Comparison of ENCODE assay signal across 9 cellular contexts in genomic region chr7:108114117-108114841, GRCh38. TPM values are rescaled to one million over a fixed set of nuclear protein-coding genes. Genes with fewer than 3 reads are reported as not detected.
DNase-seq lines count a peak whose midpoint lies in the region; ATAC-seq and TF ChIP-seq lines count a peak whose summit lies in the region.
"Had no signal": no experiment of that assay in that cellular context is flagged by ENCODE, and none has a peak within 500 bp of the region (broad histone marks: within the 10 kb centered on the region; RNA-seq: fewer than 3 reads in every experiment).

No MANE protein-coding gene starts in this region.

- H3K27ac Mint-ChIP-seq in T-helper 17 cell: no peak overlapping the region

- in situ Hi-C loops in ACHN (cut with HindIII; ENCODE audit: low pct_ligation_motif_present, low pct_unique_long_range_greater_than_20kb, low sequenced_read_pairs): no loop called here

- peaks cover 14% of the 10 kb centered on the region for H3K27me3 Mint-ChIP-seq in T-helper 17 cell

- peak; percentile 44 for DNase-seq in ACHN
- DNase-seq in RKO (ENCODE audit: low spot score): peak; percentile 27
- DNase-seq in iPS DF 19.7 (ENCODE audit: low read depth, low spot score): peak; percentile 15
- no peak for DNase-seq in stimulated activated naive CD4-positive, alpha-beta T cell treated with Interleukin-2 at 50 U/mL for 16 hours (lab: John Stamatoyannopoulos, UW)
- DNase-seq in T-helper 17 cell: no peak
- no peak for DNase-seq in hypothalamus (lab: John Stamatoyannopoulos, UW)

- H3K4me3 Mint-ChIP-seq in T-helper 17 cell: no peak overlapping the region

- no peaks in the 10 kb centered on the region for H3K9me3 ChIP-seq in T-helper 17 cell (ENCODE audit: control insufficient read depth, low read length, poor library complexity, severe bottlenecking)

- peak; percentile 86 for TF ChIP-seq CTCF in GM12875 (IDR thresholded peaks at IDR 0.05; ENCODE audit: borderline replicate concordance, insufficient read depth, low read depth, low read length)

- H3K36me3 Mint-ChIP-seq in T-helper 17 cell (ENCODE audit: low read depth): no peaks in the 10 kb centered on the region

- ATAC-seq in HG02885 (IDR thresholded peaks at IDR 0.05; ENCODE audit: poor library complexity, unreplicated experiment) (peak; percentile 90), T-helper 17 cell (no peak)

- no peaks in the 10 kb centered on the region for H3K4me1 Mint-ChIP-seq in T-helper 17 cell

- no peak overlapping the region for H3K4me3 ChIP-seq in GM12875 (ENCODE audit: low read depth, low read length)

RNA-seq across cellular contexts. Expression of gene LAMB4, which starts 15.9 kb away (rescaled TPM):
- not detected for total RNA-seq in T-helper 17 cell
- total RNA-seq: subcutaneous adipose tissue had no signal

Comparison
In these comparisons a context has a peak if more than half of its experiments do, and no peak if none do; other contexts are left out.
1. DNase-seq: peak in ACHN (single experiment), RKO (single experiment) and iPS DF 19.7 (single experiment); none in stimulated activated naive CD4-positive, alpha-beta T cell treated with Interleukin-2 at 50 U/mL for 16 hours (single experiment), T-helper 17 cell (0 of 3) and hypothalamus (0 of 51).